In the genomic region with DNA sequence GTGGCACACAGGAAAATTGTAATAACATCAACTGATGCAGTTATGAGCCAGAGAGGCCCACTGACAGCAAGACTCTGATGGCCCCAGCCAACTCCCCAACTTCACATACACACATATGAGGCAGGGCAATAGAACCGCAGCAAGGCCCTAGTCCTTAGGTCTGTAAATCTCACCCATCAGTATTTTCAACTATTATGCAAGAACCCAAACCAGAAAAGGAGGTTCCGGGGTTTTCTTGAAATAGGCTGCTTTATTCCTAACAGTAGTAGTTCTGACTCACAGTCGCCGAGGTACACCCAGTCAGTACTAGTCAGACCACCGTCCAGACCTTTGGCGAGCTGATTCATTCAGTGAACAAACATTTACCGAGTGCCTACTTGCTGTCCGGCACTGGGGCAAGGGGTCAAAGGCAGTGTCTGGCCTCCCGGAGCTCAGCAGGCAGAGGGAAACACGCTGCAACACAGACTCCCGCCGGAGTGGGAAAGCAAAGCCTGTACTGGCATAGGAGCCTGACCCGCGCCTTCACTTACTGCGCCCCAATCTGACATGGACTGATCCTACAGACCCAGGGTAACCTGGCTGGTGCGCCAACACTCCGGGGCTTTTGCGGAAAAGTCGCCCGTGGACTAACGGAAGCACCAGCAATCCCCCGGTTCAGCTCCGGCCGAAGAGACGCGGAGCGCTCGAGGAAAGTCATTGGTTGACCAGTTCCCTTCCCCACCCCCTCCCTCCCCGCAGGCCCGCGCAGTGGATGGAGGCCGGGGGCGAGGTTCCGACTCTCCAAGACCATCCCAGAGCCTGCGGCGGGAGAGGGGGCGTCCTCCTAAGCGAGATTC, we compare ENCODE assay signal across 8 cellular contexts. TPM values are rescaled to one million over a fixed set of nuclear protein-coding genes. Genes with fewer than 3 reads are reported as not detected.
DNase-seq lines count a peak whose midpoint lies in the region; ATAC-seq and TF ChIP-seq lines count a peak whose summit lies in the region.

No MANE protein-coding gene starts in this region.

- H3K27me3 ChIP-seq in colonic mucosa (no peaks in the 10 kb centered on the region), liver (ENCODE audit: control insufficient read depth in 4 of 4, insufficient read depth in 4 of 4, low read length in 3 of 4) (no peaks in the 10 kb centered on the region), tibial nerve (no peaks in the 10 kb centered on the region)

- DNase-seq in 8988T (peak; percentile 29), HuH-7 (ENCODE audit: low spot score) (peak; percentile 61), colonic mucosa (peak; percentile 74), tibial nerve (ENCODE audit: low spot score in 2 of 2) (peak in 1 of 2 donors; percentile 16), superior temporal gyrus (ENCODE audit: extremely low spot score) (no peak), GOT3 (lab: John Stamatoyannopoulos, UW) (no peak)

- no peak for ATAC-seq in HG02678 (IDR thresholded peaks at IDR 0.05; ENCODE audit: unreplicated experiment)

- intact Hi-C loops in colonic mucosa (cut with DNase I), result no loop called here

- peak overlapping the region; percentile 76 for H3K27ac ChIP-seq in colonic mucosa
- peak overlapping the region; percentile 78 to 94 for H3K27ac ChIP-seq in liver (ENCODE audit: low read depth in 1 of 2, low read length in 2 of 2)
- peak overlapping the region; percentile 55 to 91 (median 86) for H3K27ac ChIP-seq in tibial nerve

- H3K4me3 ChIP-seq in colonic mucosa, result peak overlapping the region; percentile 79
- peak overlapping the region; percentile 21 to 90 (median 85) for H3K4me3 ChIP-seq in liver (ENCODE audit: low read depth in 1 of 3, low read length in 3 of 3)
- peak overlapping the region; percentile 71 to 94 (median 78) for H3K4me3 ChIP-seq in tibial nerve

- TF ChIP-seq RAD21 in liver (IDR thresholded peaks at IDR 0.05), result peak; percentile 40 to 51

- H3K9ac ChIP-seq in colonic mucosa (ENCODE audit: low read depth in 2 of 2, low read length in 2 of 2) (peak overlapping the region; percentile 78 to 81), liver (ENCODE audit: low read depth in 1 of 2, low read length in 2 of 2) (peak overlapping the region in 1 of 2 donors; percentile 15)

- no peak for TF ChIP-seq CTCF in colonic mucosa (IDR thresholded peaks at IDR 0.05)
- no peak for TF ChIP-seq CTCF in liver (IDR thresholded peaks at IDR 0.05; ENCODE audit: low read depth, low read length, missing input control)
- TF ChIP-seq CTCF in tibial nerve (IDR thresholded peaks at IDR 0.05), result no peak

- no peaks in the 10 kb centered on the region for H3K36me3 ChIP-seq in colonic mucosa
- H3K36me3 ChIP-seq in liver (ENCODE audit: control insufficient read depth in 4 of 4, insufficient read depth in 3 of 4, low read depth in 1 of 4, low read length in 3 of 4), result peaks cover 0 to 2% (median 0%) of the 10 kb centered on the region in 4 donors
- H3K36me3 ChIP-seq in tibial nerve, result peaks cover 0 to 3% (median 0%) of the 10 kb centered on the region in 3 donors

- TF ChIP-seq EP300 in tibial nerve (IDR thresholded peaks at IDR 0.05), result peak in 1 of 2 donors; percentile 13

- H3K4me1 ChIP-seq in colonic mucosa (peaks cover 4% of the 10 kb centered on the region), liver (ENCODE audit: control insufficient read depth in 4 of 4, insufficient read depth in 4 of 4, low read length in 3 of 4) (peaks cover 2 to 28% (median 19%) of the 10 kb centered on the region in 4 donors), tibial nerve (peaks cover 0 to 28% (median 2%) of the 10 kb centered on the region in 4 donors)

- H3K9me3 ChIP-seq in colonic mucosa (no peaks in the 10 kb centered on the region), liver (ENCODE audit: control insufficient read depth in 4 of 4, low read length in 3 of 4) (no peaks in the 10 kb centered on the region), tibial nerve (no peaks in the 10 kb centered on the region)

- 7% methylated on average over 38 of the region's 38 CpGs for WGBS in liver
- WGBS in tibial nerve, 2 donors, result 17 to 18% methylated on average over 11 to 25 of the region's 38 CpGs

- TF ChIP-seq POLR2A in tibial nerve (IDR thresholded peaks at IDR 0.05), result no peak

TF ChIP-seq in liver, 16 proteins besides CTCF, POLR2A, EP300 and RAD21:
- peak; percentile 38 for TF ChIP-seq TAF1 (conservative IDR thresholded peaks at IDR 0.05)
- TF ChIP-seq SP1 (IDR thresholded peaks at IDR 0.05), result peak; percentile 89
- peak; percentile 91 to 94 for TF ChIP-seq RXRA (IDR thresholded peaks at IDR 0.05)
- TF ChIP-seq EGR1 (IDR thresholded peaks at IDR 0.05; ENCODE audit: low read depth in 2 of 2), result peak in 1 of 2 donors; percentile 27
- no peak for TF ChIP-seq FOXA2 (IDR thresholded peaks at IDR 0.05)
- no peak for TF ChIP-seq ZBTB33 (IDR thresholded peaks at IDR 0.05)
- peak in 1 of 2 donors; percentile 41 for TF ChIP-seq GABPA (IDR thresholded peaks at IDR 0.05 in 1 of 2, conservative IDR thresholded peaks at IDR 0.05 in 1 of 2)
- no peak for TF ChIP-seq FOXA1 (IDR thresholded peaks at IDR 0.05)
- peak; percentile 48 for TF ChIP-seq YY1 (IDR thresholded peaks at IDR 0.05)
- no peak for TF ChIP-seq NR2F2 (IDR thresholded peaks at IDR 0.05)
- peak; percentile 71 to 77 for TF ChIP-seq HNF4A (conservative IDR thresholded peaks at IDR 0.05)
- TF ChIP-seq JUND (IDR thresholded peaks at IDR 0.05), result peak; percentile 74
- TF ChIP-seq, protein P1, sequence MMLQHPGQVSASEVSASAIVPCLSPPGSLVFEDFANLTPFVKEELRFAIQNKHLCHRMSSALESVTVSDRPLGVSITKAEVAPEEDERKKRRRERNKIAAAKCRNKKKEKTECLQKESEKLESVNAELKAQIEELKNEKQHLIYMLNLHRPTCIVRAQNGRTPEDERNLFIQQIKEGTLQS (IDR thresholded peaks at IDR 0.05), result peak; percentile 63
- peak; percentile 7 for TF ChIP-seq HNF4G (IDR thresholded peaks at IDR 0.05)
- TF ChIP-seq MAX (IDR thresholded peaks at IDR 0.05), result peak; percentile 82
- TF ChIP-seq, protein P2, sequence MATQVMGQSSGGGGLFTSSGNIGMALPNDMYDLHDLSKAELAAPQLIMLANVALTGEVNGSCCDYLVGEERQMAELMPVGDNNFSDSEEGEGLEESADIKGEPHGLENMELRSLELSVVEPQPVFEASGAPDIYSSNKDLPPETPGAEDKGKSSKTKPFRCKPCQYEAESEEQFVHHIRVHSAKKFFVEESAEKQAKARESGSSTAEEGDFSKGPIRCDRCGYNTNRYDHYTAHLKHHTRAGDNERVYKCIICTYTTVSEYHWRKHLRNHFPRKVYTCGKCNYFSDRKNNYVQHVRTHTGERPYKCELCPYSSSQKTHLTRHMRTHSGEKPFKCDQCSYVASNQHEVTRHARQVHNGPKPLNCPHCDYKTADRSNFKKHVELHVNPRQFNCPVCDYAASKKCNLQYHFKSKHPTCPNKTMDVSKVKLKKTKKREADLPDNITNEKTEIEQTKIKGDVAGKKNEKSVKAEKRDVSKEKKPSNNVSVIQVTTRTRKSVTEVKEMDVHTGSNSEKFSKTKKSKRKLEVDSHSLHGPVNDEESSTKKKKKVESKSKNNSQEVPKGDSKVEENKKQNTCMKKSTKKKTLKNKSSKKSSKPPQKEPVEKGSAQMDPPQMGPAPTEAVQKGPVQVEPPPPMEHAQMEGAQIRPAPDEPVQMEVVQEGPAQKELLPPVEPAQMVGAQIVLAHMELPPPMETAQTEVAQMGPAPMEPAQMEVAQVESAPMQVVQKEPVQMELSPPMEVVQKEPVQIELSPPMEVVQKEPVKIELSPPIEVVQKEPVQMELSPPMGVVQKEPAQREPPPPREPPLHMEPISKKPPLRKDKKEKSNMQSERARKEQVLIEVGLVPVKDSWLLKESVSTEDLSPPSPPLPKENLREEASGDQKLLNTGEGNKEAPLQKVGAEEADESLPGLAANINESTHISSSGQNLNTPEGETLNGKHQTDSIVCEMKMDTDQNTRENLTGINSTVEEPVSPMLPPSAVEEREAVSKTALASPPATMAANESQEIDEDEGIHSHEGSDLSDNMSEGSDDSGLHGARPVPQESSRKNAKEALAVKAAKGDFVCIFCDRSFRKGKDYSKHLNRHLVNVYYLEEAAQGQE (IDR thresholded peaks at IDR 0.05), result peak; percentile 68

RNA-seq across cellular contexts. Expression of gene PLEKHA7, which starts 1.3 kb away (rescaled TPM):
- 10 to 100 TPM; 55.6 to 65.9 TPM for total RNA-seq in colonic mucosa
- total RNA-seq in liver, result 10 to 100 TPM in 1 of 2 donors, 1 to 10 TPM in 1; 6.1 to 28.8 TPM
- polyA plus RNA-seq in liver, result 1 to 10 TPM; 7.3 to 9.7 TPM
- 10 to 100 TPM; 41.6 to 56.7 (median 50.1) TPM for total RNA-seq in tibial nerve

Comparison
In these comparisons a context has a peak if more than half of its experiments do, and no peak if none do; other contexts are left out.
1. DNase-seq: peak in 8988T (single experiment), HuH-7 (single experiment) and colonic mucosa (single experiment); none in superior temporal gyrus (single experiment) and GOT3 (single experiment).
2. Peak in every context shown above with its lines, with median percentiles within 50 percentile points of each other: H3K27ac ChIP-seq and H3K4me3 ChIP-seq.